In genomic region chr11:73203322-73203721, GRCh38 we compare ENCODE assay signal across 30 cellular contexts. TPM values are rescaled to one million over a fixed set of nuclear protein-coding genes. Genes with fewer than 3 reads are reported as not detected.
"Had no signal": no experiment of that assay in that cellular context is flagged by ENCODE, and none has a peak within 500 bp of the region (broad histone marks: within the 10 kb centered on the region; RNA-seq: fewer than 3 reads in every experiment).

No MANE protein-coding gene starts in this region.

- H3K27ac Mint-ChIP-seq: activated CD4-positive, alpha-beta T cell treated with anti-CD3 and anti-CD28 coated beads, Interleukin-2, amount 10 ng/mL, durations not matched to agents 7 days and 5 days; activated CD8-positive, alpha-beta memory T cell treated with anti-CD3 and anti-CD28 coated beads, Interleukin-2, amount 10 ng/mL, durations not matched to agents 7 days and 5 days; activated CD8-positive, alpha-beta T cell treated with anti-CD3 and anti-CD28 coated beads for 36 hours; activated naive CD8-positive, alpha-beta T cell; natural killer cell; stimulated activated naive CD8-positive, alpha-beta T cell treated with anti-CD3 and anti-CD28 coated beads, Interleukin-15, amount 100 ng/mL, for 72 hours; T-helper 2 cell treated with Interferon-gamma antibody and Interleukin-4, amounts not matched to agents 5 μg/mL and 100 μg/mL, for 36 hours had no signal

- H3K36me3 Mint-ChIP-seq: activated CD8-positive, alpha-beta memory T cell treated with anti-CD3 and anti-CD28 coated beads, Interleukin-2, amount 10 ng/mL, durations not matched to agents 7 days and 5 days; activated naive CD8-positive, alpha-beta T cell; natural killer cell had no signal

- H3K27ac ChIP-seq: adrenal gland, ascending aorta, brain microvascular endothelial cell, left ventricle myocardium inferior, ovary, psoas muscle, skin epidermis, tibial nerve, uterus, VCaP had no signal

- H3K27me3 ChIP-seq: adrenal gland, ascending aorta, brain microvascular endothelial cell, ovary, tibial nerve, uterus had no signal

- H3K4me1 Mint-ChIP-seq: stimulated activated naive CD8-positive, alpha-beta T cell treated with anti-CD3 and anti-CD28 coated beads, Interleukin-15, amount 100 ng/mL, for 72 hours had no signal

- H3K4me3 Mint-ChIP-seq: activated CD4-positive, alpha-beta T cell treated with anti-CD3 and anti-CD28 coated beads, Interleukin-2, amount 10 ng/mL, durations not matched to agents 7 days and 5 days; activated CD8-positive, alpha-beta memory T cell treated with anti-CD3 and anti-CD28 coated beads, Interleukin-2, amount 10 ng/mL, durations not matched to agents 7 days and 5 days; activated CD8-positive, alpha-beta T cell treated with anti-CD3 and anti-CD28 coated beads for 36 hours; activated naive CD8-positive, alpha-beta T cell; natural killer cell; stimulated activated naive CD8-positive, alpha-beta T cell treated with anti-CD3 and anti-CD28 coated beads, Interleukin-15, amount 100 ng/mL, for 72 hours; T-helper 2 cell treated with Interferon-gamma antibody and Interleukin-4, amounts not matched to agents 5 μg/mL and 100 μg/mL, for 36 hours had no signal

- ATAC-seq: activated CD8-positive, alpha-beta memory T cell treated with anti-CD3 and anti-CD28 coated beads, Interleukin-2, amount 10 ng/mL, durations not matched to agents 7 days and 5 days; activated CD8-positive, alpha-beta T cell treated with anti-CD3 and anti-CD28 coated beads for 36 hours; esophagus mucosa; natural killer cell; psoas muscle; right cardiac atrium; stimulated activated naive CD8-positive, alpha-beta T cell treated with anti-CD3 and anti-CD28 coated beads, Interleukin-15, amount 100 ng/mL, for 72 hours had no signal

- DNase-seq: activated CD4-positive, alpha-beta T cell treated with anti-CD3 and anti-CD28 coated beads, Interleukin-2, amount 10 ng/mL, durations not matched to agents 7 days and 5 days; activated CD4-positive, CD25-positive, alpha-beta regulatory T cell treated with anti-CD3 and anti-CD28 coated beads, Interleukin-2, amount 50 U/mL, for 72 hours; activated CD8-positive, alpha-beta memory T cell treated with anti-CD3 and anti-CD28 coated beads, Interleukin-2, amount 10 ng/mL, durations not matched to agents 7 days and 5 days; activated CD8-positive, alpha-beta T cell treated with anti-CD3 and anti-CD28 coated beads for 36 hours; activated T-cell treated with anti-CD3 and anti-CD28 coated beads for 4 hours; adrenal gland; brain microvascular endothelial cell; caudate nucleus; dermis blood vessel endothelial cell; effector CD8-positive, alpha-beta T cell; foreskin melanocyte; hippocampal formation; kidney glomerular epithelial cell; left ventricle myocardium inferior; mammary epithelial cell; midbrain; natural killer cell; psoas muscle; stimulated activated CD4-positive, alpha-beta T cell treated with anti-CD3 and anti-CD28 coated beads, Interleukin-1b, Interleukin-23, amount 100 ng/mL, for 48 hours; stimulated activated naive CD8-positive, alpha-beta T cell treated with anti-CD3 and anti-CD28 coated beads, Interleukin-15, amount 100 ng/mL, for 72 hours had no signal

- H3K4me3 ChIP-seq: adrenal gland, ascending aorta, left ventricle myocardium inferior, ovary, psoas muscle, skin epidermis, tibial nerve, uterus had no signal

- H3K9me3 ChIP-seq: adrenal gland, ascending aorta, left ventricle myocardium inferior, ovary, psoas muscle, tibial nerve, uterus had no signal

- H3K4me1 ChIP-seq: ascending aorta, uterus had no signal

- H3K9me3 Mint-ChIP-seq: activated CD4-positive, alpha-beta T cell treated with anti-CD3 and anti-CD28 coated beads, Interleukin-2, amount 10 ng/mL, durations not matched to agents 7 days and 5 days; activated CD8-positive, alpha-beta T cell treated with anti-CD3 and anti-CD28 coated beads for 36 hours; natural killer cell; stimulated activated naive CD8-positive, alpha-beta T cell treated with anti-CD3 and anti-CD28 coated beads, Interleukin-15, amount 100 ng/mL, for 72 hours; T-helper 2 cell treated with Interferon-gamma antibody and Interleukin-4, amounts not matched to agents 5 μg/mL and 100 μg/mL, for 36 hours had no signal

- H3K36me3 ChIP-seq: adrenal gland, ascending aorta, brain microvascular endothelial cell, left ventricle myocardium inferior, ovary, tibial nerve, uterus had no signal

RNA-seq across cellular contexts. Expression of gene P2RY2, which starts 14.8 kb away (rescaled TPM):
- total RNA-seq: activated CD4-positive, alpha-beta T cell treated with anti-CD3 and anti-CD28 coated beads, Interleukin-2, amount 10 ng/mL, durations not matched to agents 7 days and 5 days; activated CD8-positive, alpha-beta memory T cell treated with anti-CD3 and anti-CD28 coated beads, Interleukin-2, amount 10 ng/mL, durations not matched to agents 7 days and 5 days; activated CD8-positive, alpha-beta T cell treated with anti-CD3 and anti-CD28 coated beads for 36 hours had no signal
